ENCODE assay signal across 8 cellular contexts in genomic region chr6:26473758-26474438, GRCh38. TPM values are rescaled to one million over a fixed set of nuclear protein-coding genes. Genes with fewer than 3 reads are reported as not detected.
DNase-seq lines count a peak whose midpoint lies in the region; ATAC-seq and TF ChIP-seq lines count a peak whose summit lies in the region.

No MANE protein-coding gene starts in this region.

- H3K27me3 Mint-ChIP-seq in Calu3 (ENCODE audit: unreplicated experiment), result no peaks in the 10 kb centered on the region
- no peaks in the 10 kb centered on the region for H3K27me3 Mint-ChIP-seq in natural killer cell treated with Interleukin-12 subunit alpha and Interleukin-12 subunit beta and Interleukin-15 and Interleukin-18, amount 100 ng/mL, for 72 hours

- intact Hi-C loops in Calu3 (cut with micrococcal nuclease; ENCODE audit: unreplicated experiment), result no loop called here

- ATAC-seq in GM21423 (IDR thresholded peaks at IDR 0.05; ENCODE audit: unreplicated experiment), result peak; percentile 93
- ATAC-seq in natural killer cell treated with Interleukin-12 subunit alpha and Interleukin-12 subunit beta and Interleukin-15 and Interleukin-18, amount 100 ng/mL, for 72 hours, result peak; percentile 96 to 98

- DNase-seq in Calu3 (peak; percentile 79), Peyer's patch (peak; percentile 76 to 94 (median 84)), activated T-helper 1 cell treated with Interleukin-2 at 50 U/mL for 16 hours (ENCODE audit: low read depth) (peak; percentile 64), fibroblast of lung (ENCODE audit: low read depth in 2 of 2) (peak; percentile 97 to 99)
- peak; percentile 82 for DNase-seq in natural killer cell treated with Interleukin-12 subunit alpha and Interleukin-12 subunit beta and Interleukin-15 and Interleukin-18, amount 100 ng/mL, for 72 hours (ENCODE audit: low spot score)
- peak; percentile 68 for DNase-seq in stimulated activated naive CD4-positive, alpha-beta T cell treated with Interleukin-2 at 50 U/mL for 16 hours (lab: John Stamatoyannopoulos, UW)

- 0 out of 2 replicates have a peak, but pooled peaks cover 7% of the 10 kb centered on the region for H3K9me3 ChIP-seq in HUES48 (ENCODE audit: control insufficient read depth, insufficient read depth, low read length)
- H3K9me3 ChIP-seq in Peyer's patch, result no peaks in the 10 kb centered on the region
- H3K9me3 ChIP-seq in fibroblast of lung (ENCODE audit: control insufficient read depth, insufficient read depth, low read depth, low read length), result no peaks in the 10 kb centered on the region

- H3K27ac Mint-ChIP-seq in Calu3 (ENCODE audit: unreplicated experiment), result peak overlapping the region; percentile 94
- peak overlapping the region; percentile 99 to 100 for H3K27ac Mint-ChIP-seq in natural killer cell treated with Interleukin-12 subunit alpha and Interleukin-12 subunit beta and Interleukin-15 and Interleukin-18, amount 100 ng/mL, for 72 hours

- no peaks in the 10 kb centered on the region for H4K20me1 ChIP-seq in fibroblast of lung (ENCODE audit: control insufficient read depth, extremely low read depth, insufficient read depth, low read length)

- TF ChIP-seq CTCF in Calu3 (IDR thresholded peaks at IDR 0.05; ENCODE audit: unreplicated experiment), result no peak
- TF ChIP-seq CTCF in Peyer's patch (IDR thresholded peaks at IDR 0.05), result no peak
- no peak for TF ChIP-seq CTCF in fibroblast of lung (conservative IDR thresholded peaks at IDR 0.05 in 1 of 2, IDR thresholded peaks at IDR 0.05 in 1 of 2; ENCODE audit: low read depth in 1 of 2, low read length in 2 of 2)

- peak overlapping the region; percentile 49 for H3K4me3 ChIP-seq in HUES48 (ENCODE audit: low read depth, low read length)
- H3K4me3 ChIP-seq in Peyer's patch, result peak overlapping the region; percentile 30 to 59 (median 40)
- peak overlapping the region; percentile 27 to 89 (median 50) for H3K4me3 ChIP-seq in fibroblast of lung (replicated peaks in 1 of 4; ENCODE audit: control extremely low read depth in 1 of 4, insufficient read depth in 1 of 4, low read depth in 3 of 4, low read length in 4 of 4)

- TF ChIP-seq POLR2A in Peyer's patch (IDR thresholded peaks at IDR 0.05), result peak; percentile 52 to 82

- peaks cover 6% of the 10 kb centered on the region for H3K36me3 ChIP-seq in HUES48 (ENCODE audit: control insufficient read depth, insufficient read depth, low read length)
- peaks cover 0 to 12% (median 0%) of the 10 kb centered on the region in 3 donors for H3K36me3 ChIP-seq in Peyer's patch
- peaks cover 1% of the 10 kb centered on the region for H3K36me3 ChIP-seq in fibroblast of lung (ENCODE audit: control insufficient read depth, insufficient read depth, low read length)

- CTCF ChIA-PET in Calu3 (lab: Charles Lee), result interaction anchor here (0.5 to 1.4 kb wide), 8 partner anchors 9 to 132 kb away, joined by 3 to 5 read pairs (median 3); partner anchors contain the start of gene HMGN4

- H3K79me2 ChIP-seq in fibroblast of lung (ENCODE audit: control insufficient read depth, insufficient read depth, low read length), result no peaks in the 10 kb centered on the region

- peak overlapping the region; percentile 34; the same call in 1 of the 2 replicates for H3K9ac ChIP-seq in HUES48 (ENCODE audit: low read depth, low read length)
- peak overlapping the region; percentile 17 for H3K9ac ChIP-seq in fibroblast of lung (ENCODE audit: insufficient read depth, low read length)

- H3K36me3 Mint-ChIP-seq in Calu3 (ENCODE audit: insufficient read depth, unreplicated experiment), result peaks cover 16% of the 10 kb centered on the region
- H3K36me3 Mint-ChIP-seq in natural killer cell treated with Interleukin-12 subunit alpha and Interleukin-12 subunit beta and Interleukin-15 and Interleukin-18, amount 100 ng/mL, for 72 hours, result peaks cover 15% of the 10 kb centered on the region

- peak overlapping the region; percentile 17 for H2AFZ ChIP-seq in fibroblast of lung (ENCODE audit: low read length)

- BruUV-seq in Calu3 (replicated peaks; lab: Mats Ljungman, UMichigan), result no TSS peak

- H3K4me1 Mint-ChIP-seq in Calu3 (ENCODE audit: low read depth, unreplicated experiment), result peaks cover 25% of the 10 kb centered on the region
- peaks cover 35 to 36% of the 10 kb centered on the region in 2 donors for H3K4me1 Mint-ChIP-seq in natural killer cell treated with Interleukin-12 subunit alpha and Interleukin-12 subunit beta and Interleukin-15 and Interleukin-18, amount 100 ng/mL, for 72 hours (ENCODE audit: low read depth in 2 of 2)

- H3K27me3 ChIP-seq in HUES48 (ENCODE audit: control insufficient read depth, insufficient read depth, low read length), result no peaks in the 10 kb centered on the region
- H3K27me3 ChIP-seq in Peyer's patch, result no peaks in the 10 kb centered on the region
- no peaks in the 10 kb centered on the region for H3K27me3 ChIP-seq in fibroblast of lung (ENCODE audit: control insufficient read depth, insufficient read depth, low read length)

- peak overlapping the region; percentile 73 for H3K4me3 Mint-ChIP-seq in Calu3 (ENCODE audit: low read depth, unreplicated experiment)
- H3K4me3 Mint-ChIP-seq in natural killer cell treated with Interleukin-12 subunit alpha and Interleukin-12 subunit beta and Interleukin-15 and Interleukin-18, amount 100 ng/mL, for 72 hours, result peak overlapping the region; percentile 99

- peaks cover 5% of the 10 kb centered on the region for H3K9me3 Mint-ChIP-seq in Calu3 (ENCODE audit: low read depth, unreplicated experiment)
- H3K9me3 Mint-ChIP-seq in natural killer cell treated with Interleukin-12 subunit alpha and Interleukin-12 subunit beta and Interleukin-15 and Interleukin-18, amount 100 ng/mL, for 72 hours, result peaks cover 5% of the 10 kb centered on the region

- H3K4me1 ChIP-seq in HUES48 (ENCODE audit: control insufficient read depth, insufficient read depth, low read length) (peaks cover 27% of the 10 kb centered on the region), Peyer's patch (peaks cover 0 to 19% (median 5%) of the 10 kb centered on the region in 4 donors), fibroblast of lung (ENCODE audit: control insufficient read depth, extremely low read depth, insufficient read depth, low read length) (peaks cover 7% of the 10 kb centered on the region)

- H3K4me2 ChIP-seq in fibroblast of lung (ENCODE audit: extremely low read depth, insufficient read depth, low read length), result peak overlapping the region; percentile 80

- H3K27ac ChIP-seq in HUES48 (ENCODE audit: low read depth, low read length) (peak overlapping the region; percentile 13), Peyer's patch (peak overlapping the region; percentile 86 to 93 (median 90)), fibroblast of lung (ENCODE audit: insufficient read depth, low read length) (peak overlapping the region; percentile 77)

RNA-seq across cellular contexts. Expression of gene BTN2A1, which starts 16.1 kb away (rescaled TPM):
- total RNA-seq in Calu3 (2022), result 29.4 and 32.5 TPM in 2 replicates
- total RNA-seq in Peyer's patch, result 10 to 100 TPM; 19.6 to 38.0 (median 33.4) TPM
- total RNA-seq in fibroblast of lung, result 8.7 and 14.9 TPM in 2 replicates
- 22.7 and 26.4 TPM in 2 replicates for polyA plus RNA-seq in fibroblast of lung
- polyA plus RNA-seq in fibroblast of lung (2012), result 16.4 and 19.3 TPM in 2 replicates
- polyA minus RNA-seq in fibroblast of lung (ENCODE audit: low replicate concordance), result 7.1 and 16.2 TPM in 2 replicates
- total RNA-seq in natural killer cell treated with Interleukin-12 subunit alpha and Interleukin-12 subunit beta and Interleukin-15 and Interleukin-18, amount 100 ng/mL, for 72 hours, result 10 to 100 TPM; 41.2 to 47.4 TPM

RNA-seq across cellular contexts. Expression of gene BTN1A1, which starts 26.2 kb away (rescaled TPM):
- total RNA-seq in Calu3 (2022), result not detected in 2 replicates
- not detected for total RNA-seq in Peyer's patch
- total RNA-seq in fibroblast of lung, result not detected in 2 replicates
- polyA plus RNA-seq in fibroblast of lung, result not detected in 2 replicates
- polyA plus RNA-seq in fibroblast of lung (2012), result not detected in 2 replicates
- not detected in 2 replicates for polyA minus RNA-seq in fibroblast of lung (ENCODE audit: low replicate concordance)
- not detected for total RNA-seq in natural killer cell treated with Interleukin-12 subunit alpha and Interleukin-12 subunit beta and Interleukin-15 and Interleukin-18, amount 100 ng/mL, for 72 hours

RNA-seq across cellular contexts. Expression of gene BTN3A3, which starts 33.6 kb away (rescaled TPM):
- total RNA-seq in Calu3 (2022) (15.5 and 20.6 TPM in 2 replicates), Peyer's patch (10 to 100 TPM; 13.7 to 62.7 (median 28.1) TPM), fibroblast of lung (27.7 and 33.7 TPM in 2 replicates)
- 23.0 and 33.7 TPM in 2 replicates for polyA plus RNA-seq in fibroblast of lung
- 15.7 and 20.6 TPM in 2 replicates for polyA plus RNA-seq in fibroblast of lung (2012)
- 14.9 and 40.8 TPM in 2 replicates for polyA minus RNA-seq in fibroblast of lung (ENCODE audit: low replicate concordance)
- 10 to 100 TPM; 42.9 to 54.1 TPM for total RNA-seq in natural killer cell treated with Interleukin-12 subunit alpha and Interleukin-12 subunit beta and Interleukin-15 and Interleukin-18, amount 100 ng/mL, for 72 hours

Comparison
In these comparisons a context has a peak if more than half of its experiments do, and no peak if none do; other contexts are left out.
1. Peak in every context shown above with its lines: DNase-seq, ATAC-seq, H3K4me3 ChIP-seq and H3K27ac ChIP-seq.
2. H3K27ac ChIP-seq: peak in every context shown above with its lines; median percentile 90 in Peyer's patch; 77 in fibroblast of lung; 13 in HUES48.